Comparison of ENCODE assay signal across 8 cellular contexts in the genomic region with DNA sequence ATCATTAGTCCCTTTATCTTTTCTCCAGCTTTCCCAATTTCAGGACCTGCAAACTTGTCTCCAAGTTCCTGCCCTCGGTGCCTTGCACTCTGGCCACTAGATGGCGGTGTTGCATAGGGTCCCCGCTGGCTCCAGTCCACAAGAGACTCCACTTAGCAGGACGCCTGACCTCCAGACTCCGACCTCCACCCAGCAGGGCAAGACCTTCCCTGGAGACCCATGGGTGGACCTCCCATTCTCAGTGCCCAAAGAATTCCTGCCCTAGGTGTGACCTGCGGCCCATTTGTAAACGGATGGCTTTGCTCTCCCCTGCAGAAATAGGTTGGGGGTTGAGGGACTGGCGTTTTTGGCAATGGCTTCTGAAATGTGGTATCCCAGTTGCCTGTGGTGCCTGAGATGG.
DNase-seq lines count a peak whose midpoint lies in the region; ATAC-seq lines count a peak whose summit lies in the region.

No MANE protein-coding gene starts in this region.

- no peaks in the 10 kb centered on the region for H3K4me1 Mint-ChIP-seq in activated T-helper 17 cell treated with anti-CD3 and anti-CD28 coated beads, Interleukin-2, amount 50 U/mL, for 72 hours

- peak; percentile 69 for ATAC-seq in activated T-helper 17 cell treated with anti-CD3 and anti-CD28 coated beads, Interleukin-2, amount 50 U/mL, for 72 hours (replicated peaks)
- ATAC-seq in GM18861 (IDR thresholded peaks at IDR 0.05; ENCODE audit: unreplicated experiment) = no peak

- no peaks in the 10 kb centered on the region for H3K9me3 Mint-ChIP-seq in activated T-helper 17 cell treated with anti-CD3 and anti-CD28 coated beads, Interleukin-2, amount 50 U/mL, for 72 hours

- peaks cover 8% of the 10 kb centered on the region for H3K27me3 Mint-ChIP-seq in activated T-helper 17 cell treated with anti-CD3 and anti-CD28 coated beads, Interleukin-2, amount 50 U/mL, for 72 hours

- no peak overlapping the region for H3K4me3 Mint-ChIP-seq in activated T-helper 17 cell treated with anti-CD3 and anti-CD28 coated beads, Interleukin-2, amount 50 U/mL, for 72 hours

- DNase-seq in DMS79 (lab: John Stamatoyannopoulos, UW) (peak; percentile 17), HT1080 (ENCODE audit: low read depth) (peak; percentile 63), SHP77 (lab: John Stamatoyannopoulos, UW) (peak; percentile 60 to 63), fibroblast of the conjunctiva (ENCODE audit: low read depth) (peak; percentile 59), nucleus accumbens (lab: John Stamatoyannopoulos, UW) (peak in 52 of 56 donors; percentile 9 to 90 (median 66)), superior temporal gyrus (ENCODE audit: extremely low spot score) (peak; percentile 91)

- no peak overlapping the region for H3K27ac Mint-ChIP-seq in activated T-helper 17 cell treated with anti-CD3 and anti-CD28 coated beads, Interleukin-2, amount 50 U/mL, for 72 hours

- no peaks in the 10 kb centered on the region for H3K36me3 Mint-ChIP-seq in activated T-helper 17 cell treated with anti-CD3 and anti-CD28 coated beads, Interleukin-2, amount 50 U/mL, for 72 hours (ENCODE audit: low read depth)

Comparison
In these comparisons a context has a peak if more than half of its experiments do, and no peak if none do; other contexts are left out.
1. DNase-seq: peak in every context shown above with its lines; median percentile 91 in superior temporal gyrus; 66 in nucleus accumbens; 63 in HT1080; 62 in SHP77; 59 in fibroblast of the conjunctiva; 17 in DMS79.